ENCODE assay signal across 13 cellular contexts in the genomic region with DNA sequence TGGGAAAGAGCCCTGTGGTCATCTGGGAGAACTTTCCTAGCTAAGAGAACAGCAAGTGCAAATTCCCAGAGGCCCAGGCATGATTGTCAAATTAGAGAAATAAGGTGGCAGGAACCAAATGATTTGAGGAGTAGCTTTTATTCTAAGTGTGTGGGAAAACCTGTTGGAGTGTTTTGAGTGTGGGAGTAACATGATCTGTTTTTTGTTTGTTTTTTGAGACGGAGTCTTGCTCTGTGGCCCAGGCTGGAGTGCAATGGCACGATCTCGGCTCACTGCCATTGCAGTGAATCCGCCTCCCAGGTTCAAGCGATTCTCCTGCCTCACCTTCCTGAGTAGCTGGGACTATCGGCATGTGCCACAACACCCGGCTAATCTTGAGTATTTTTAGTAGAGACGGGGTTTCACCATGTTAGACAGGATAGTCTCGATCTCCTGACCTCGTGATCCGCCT. TPM values are rescaled to one million over a fixed set of nuclear protein-coding genes. Genes with fewer than 3 reads are reported as not detected.
DNase-seq lines count a peak whose midpoint lies in the region; TF ChIP-seq lines count a peak whose summit lies in the region.
"Had no signal": no experiment of that assay in that cellular context is flagged by ENCODE, and none has a peak within 500 bp of the region (broad histone marks: within the 10 kb centered on the region; RNA-seq: fewer than 3 reads in every experiment).

No MANE protein-coding gene starts in this region.

- DNase-seq in H9, result no peak
- DNase-seq in activated CD4-positive, alpha-beta memory T cell treated with anti-CD3 and anti-CD28 coated beads for 36 hours, result no peak
- DNase-seq in mesendoderm, result no peak
- DNase-seq in SJCRH30, result no peak
- DNase-seq in Kasumi-1 (lab: John Stamatoyannopoulos, UW), result no peak
- DNase-seq in NCI-H2171 treated with DMSO at 0.1 percent for 48 hours (lab: John Stamatoyannopoulos, UW), result no peak
- no peak for DNase-seq in germinal center (ENCODE audit: low spot score)
- DNase-seq: DMS79 treated with DMSO at 0.1 percent for 48 hours, dorsolateral prefrontal cortex, head of caudate nucleus, NCI-H524 treated with DMSO at 0.1 percent for 48 hours, small intestine had no signal

- H3K79me1 ChIP-seq in H9 (ENCODE audit: insufficient read depth, low read depth, low read length, poor library complexity, severe bottlenecking), result peaks cover 4% of the 10 kb centered on the region
- no peaks in the 10 kb centered on the region for H3K79me1 ChIP-seq in mesendoderm (ENCODE audit: low read length)

- no peak overlapping the region for H3K14ac ChIP-seq in H9 (ENCODE audit: insufficient read depth, low read length)

- H3K79me2 ChIP-seq in H9 (ENCODE audit: insufficient read depth, low read length) (peaks cover 56% of the 10 kb centered on the region; the same call in 1 of the 2 replicates), mesendoderm (ENCODE audit: control insufficient read depth, insufficient read depth, low read length) (peaks cover 71% of the 10 kb centered on the region)

- H2AK5ac ChIP-seq in H9 (ENCODE audit: insufficient read length, low read length) (no peak overlapping the region), mesendoderm (ENCODE audit: low read length) (no peak overlapping the region)

- no peak overlapping the region for H2AFZ ChIP-seq in H9 (ENCODE audit: low read length)

- H3K27me3 ChIP-seq in BLaER1 treated with 17β-estradiol and CSF1 and Interleukin-3, amounts not matched to agents 10 nM and 100 nM, result no peaks in the 10 kb centered on the region
- H3K27me3 ChIP-seq in H9 (ENCODE audit: insufficient read depth, low read length), result no peaks in the 10 kb centered on the region
- H3K27me3 ChIP-seq in mesendoderm (ENCODE audit: insufficient read depth, low read length, poor library complexity), result no peaks in the 10 kb centered on the region
- no peaks in the 10 kb centered on the region for H3K27me3 ChIP-seq in SJCRH30
- H3K27me3 ChIP-seq: dorsolateral prefrontal cortex had no signal

- H3K4ac ChIP-seq in H9 (ENCODE audit: low read depth, low read length), result no peak overlapping the region
- H3K4ac ChIP-seq in mesendoderm (ENCODE audit: low read depth, low read length), result no peak overlapping the region

- no peak overlapping the region for H3T11ph ChIP-seq in H9 (ENCODE audit: low read length)

- no peaks in the 10 kb centered on the region for H3K27me3 Mint-ChIP-seq in H9 (ENCODE audit: low read depth)
- peaks cover 4% of the 10 kb centered on the region for H3K27me3 Mint-ChIP-seq in activated CD4-positive, alpha-beta memory T cell treated with anti-CD3 and anti-CD28 coated beads for 36 hours

- H4K5ac ChIP-seq in H9 (ENCODE audit: insufficient read length, low read depth, low read length) (no peak overlapping the region), mesendoderm (ENCODE audit: low read length) (no peak overlapping the region)

- peak overlapping the region in 6 of 10 experiments; percentile 72 to 95 (median 86); a peak in 7 of 20 replicates for H3K4me3 ChIP-seq in BLaER1 treated with 17β-estradiol and CSF1 and Interleukin-3, amounts not matched to agents 10 nM and 100 nM
- H3K4me3 ChIP-seq in mesendoderm (ENCODE audit: low read length), result no peak overlapping the region
- H3K4me3 ChIP-seq in SJCRH30, result no peak overlapping the region

- CTCF ChIA-PET in activated CD4-positive, alpha-beta memory T cell treated with anti-CD3 and anti-CD28 coated beads for 36 hours (lab: Charles Lee), result interaction anchor here (0.9 to 2.7 kb wide), 5 partner anchors 54 to 120 kb away, joined by 5 to 48 read pairs (median 6); no protein-coding TSS in a partner anchor

- H3K23me2 ChIP-seq in H9 (ENCODE audit: insufficient read length, low read depth, low read length, poor library complexity, severe bottlenecking), result no peaks in the 10 kb centered on the region

- POLR2A ChIA-PET in activated CD4-positive, alpha-beta memory T cell treated with anti-CD3 and anti-CD28 coated beads for 36 hours (lab: Charles Lee), result interaction anchor here (0.7 to 2.8 kb wide), 3 partner anchors 13 to 93 kb away, joined by 3 to 22 read pairs (median 5); partner anchors contain the start of gene ZC3H4

- peaks cover 5 to 62% (median 55%) of the 10 kb centered on the region in 11 experiments for H3K36me3 ChIP-seq in BLaER1 treated with 17β-estradiol and CSF1 and Interleukin-3, amounts not matched to agents 10 nM and 100 nM
- H3K36me3 ChIP-seq in mesendoderm (ENCODE audit: control insufficient read depth, insufficient read depth, low read length) (no peaks in the 10 kb centered on the region), SJCRH30 (peaks cover 20% of the 10 kb centered on the region)

- H3K23ac ChIP-seq in H9 (ENCODE audit: insufficient read length, low read depth, low read length) (no peak overlapping the region), mesendoderm (ENCODE audit: low read length) (no peak overlapping the region)

- H3K27ac Mint-ChIP-seq in H9, result peak overlapping the region; percentile 40 to 89 (median 83); a peak in 5 of 7 replicates
- no peak overlapping the region for H3K27ac Mint-ChIP-seq in activated CD4-positive, alpha-beta memory T cell treated with anti-CD3 and anti-CD28 coated beads for 36 hours

- H2BK15ac ChIP-seq in H9 (ENCODE audit: low read depth, low read length), result no peak overlapping the region
- no peak overlapping the region for H2BK15ac ChIP-seq in mesendoderm (replicated peaks; ENCODE audit: low read depth)

- WGBS in H9 (ENCODE audit: extremely low coverage, insufficient read length, low lambda C conversion rate), result no CpG with 5 or more reads among the region's 11 CpGs
- no CpG with 5 or more reads among the region's 11 CpGs for WGBS in mesendoderm (ENCODE audit: extremely low coverage, insufficient coverage, low lambda C conversion rate)

- H3K4me3 Mint-ChIP-seq in H9, result peak overlapping the region; percentile 96 to 99
- peak overlapping the region; percentile 30 for H3K4me3 Mint-ChIP-seq in activated CD4-positive, alpha-beta memory T cell treated with anti-CD3 and anti-CD28 coated beads for 36 hours

- no peak overlapping the region for H2BK120ac ChIP-seq in H9 (ENCODE audit: low read depth, low read length, poor library complexity, severe bottlenecking)
- no peak overlapping the region for H2BK120ac ChIP-seq in mesendoderm (ENCODE audit: low read depth, low read length)

- H2BK5ac ChIP-seq in H9 (ENCODE audit: insufficient read length, low read length) (no peak overlapping the region), mesendoderm (ENCODE audit: low read length) (no peak overlapping the region)

- H3K9me3 Mint-ChIP-seq in H9, result peaks cover 3 to 8% of the 10 kb centered on the region in 2 experiments; a peak in 3 of 5 replicates
- peaks cover 4% of the 10 kb centered on the region for H3K9me3 Mint-ChIP-seq in activated CD4-positive, alpha-beta memory T cell treated with anti-CD3 and anti-CD28 coated beads for 36 hours

- H3K56ac ChIP-seq in H9 (ENCODE audit: insufficient read length, low read depth, low read length), result no peak overlapping the region
- H3K56ac ChIP-seq in mesendoderm (ENCODE audit: low read length), result peak overlapping the region; percentile 76

- no peak overlapping the region for H2BK20ac ChIP-seq in H9 (ENCODE audit: low read depth, low read length, poor library complexity, severe bottlenecking)

- H3K9ac ChIP-seq in BLaER1 treated with 17β-estradiol and CSF1 and Interleukin-3, amounts not matched to agents 10 nM and 100 nM, result peak overlapping the region; percentile 34 to 98 (median 95); a peak in 16 of 22 replicates
- H3K9ac ChIP-seq in H9 (ENCODE audit: extremely low read depth, insufficient read length, low read length), result no peak overlapping the region
- peak overlapping the region; percentile 6 for H3K9ac ChIP-seq in mesendoderm (ENCODE audit: low read length)

- H3K18ac ChIP-seq in H9 (ENCODE audit: insufficient read length, low read depth, low read length) (no peak overlapping the region), mesendoderm (ENCODE audit: low read length) (no peak overlapping the region)

- peaks cover 35 to 58% (median 38%) of the 10 kb centered on the region in 3 experiments for H3K36me3 Mint-ChIP-seq in H9 (ENCODE audit: insufficient read depth in 1 of 3, low read depth in 3 of 3)
- peaks cover 35% of the 10 kb centered on the region for H3K36me3 Mint-ChIP-seq in activated CD4-positive, alpha-beta memory T cell treated with anti-CD3 and anti-CD28 coated beads for 36 hours

- H3K27ac ChIP-seq in BLaER1 treated with 17β-estradiol and CSF1 and Interleukin-3, amounts not matched to agents 10 nM and 100 nM, result peak overlapping the region in 1 of 11 experiments; percentile 21; a peak in 1 of 22 replicates
- H3K27ac ChIP-seq in H9 (ENCODE audit: insufficient read length, low read depth, low read length) (no peak overlapping the region), mesendoderm (ENCODE audit: low read depth, low read length) (no peak overlapping the region), SJCRH30 (no peak overlapping the region)
- H3K27ac ChIP-seq: dorsolateral prefrontal cortex had no signal

- H3K9me3 ChIP-seq in BLaER1 treated with 17β-estradiol and CSF1 and Interleukin-3, amounts not matched to agents 10 nM and 100 nM (replicated peaks in 1 of 11), result 0 out of 22 replicates have a peak, but pooled peaks cover 0 to 6% (median 0%) of the 10 kb centered on the region in 11 experiments
- H3K9me3 ChIP-seq in H9 (ENCODE audit: control insufficient read depth, low read depth, low read length) (no peaks in the 10 kb centered on the region), SJCRH30 (replicated peaks) (no peaks in the 10 kb centered on the region)

- no peak overlapping the region for H4K8ac ChIP-seq in H9 (replicated peaks; ENCODE audit: insufficient read length, low read depth, low read length)
- no peak overlapping the region for H4K8ac ChIP-seq in mesendoderm (ENCODE audit: low read depth, low read length)

- H3K4me2 ChIP-seq in BLaER1 treated with 17β-estradiol and CSF1 and Interleukin-3, amounts not matched to agents 10 nM and 100 nM, result peak overlapping the region; percentile 74 to 98 (median 92)
- H3K4me2 ChIP-seq in H9 (ENCODE audit: insufficient read depth, insufficient read length, low read length) (no peak overlapping the region), mesendoderm (ENCODE audit: low read length) (peak overlapping the region; percentile 31)

- intact Hi-C loops in activated CD4-positive, alpha-beta memory T cell treated with anti-CD3 and anti-CD28 coated beads for 36 hours (cut with micrococcal nuclease), result no loop called here

- H3K4me1 ChIP-seq in BLaER1 treated with 17β-estradiol and CSF1 and Interleukin-3, amounts not matched to agents 10 nM and 100 nM, result peaks cover 32 to 51% (median 41%) of the 10 kb centered on the region in 10 experiments
- H3K4me1 ChIP-seq in H9 (ENCODE audit: insufficient read depth, low read length), result peaks cover 2% of the 10 kb centered on the region; the same call in 1 of the 2 replicates
- H3K4me1 ChIP-seq in mesendoderm (ENCODE audit: control insufficient read depth, low read depth, low read length), result peaks cover 6% of the 10 kb centered on the region
- H3K4me1 ChIP-seq in SJCRH30, result peaks cover 3% of the 10 kb centered on the region; the same call in 1 of the 2 replicates

- no peak for TF ChIP-seq CTCF in H9 (conservative IDR thresholded peaks at IDR 0.05)

- no peak overlapping the region for H2BK12ac ChIP-seq in H9 (ENCODE audit: insufficient read length, low read depth, low read length)

- H4K91ac ChIP-seq in H9 (ENCODE audit: insufficient read length, low read depth, low read length), result no peak overlapping the region

- peaks cover 38 to 71% (median 69%) of the 10 kb centered on the region in 11 experiments; a peak in 21 of 22 replicates for H4K20me1 ChIP-seq in BLaER1 treated with 17β-estradiol and CSF1 and Interleukin-3, amounts not matched to agents 10 nM and 100 nM
- H4K20me1 ChIP-seq in H9 (ENCODE audit: control insufficient read depth, insufficient read depth, insufficient read length), result no peaks in the 10 kb centered on the region

- H3K4me1 Mint-ChIP-seq in H9, result peaks cover 28 to 41% of the 10 kb centered on the region in 2 experiments
- H3K4me1 Mint-ChIP-seq in activated CD4-positive, alpha-beta memory T cell treated with anti-CD3 and anti-CD28 coated beads for 36 hours (ENCODE audit: low read depth), result peaks cover 51% of the 10 kb centered on the region

RNA-seq across cellular contexts. Expression of gene SAE1, which starts 2.4 kb away (rescaled TPM):
- 232 and 234 TPM in 2 replicates for total RNA-seq in H9 (2021)
- 100 to 1,000 TPM; 154 to 157 TPM for total RNA-seq in activated CD4-positive, alpha-beta memory T cell treated with anti-CD3 and anti-CD28 coated beads for 36 hours
- polyA plus RNA-seq in mesendoderm (2013, experiment 1 of 2), result 240 TPM
- 241 TPM for polyA plus RNA-seq in mesendoderm (2013, experiment 2 of 2)
- 202 and 219 TPM in 2 replicates for total RNA-seq in SJCRH30 (2014; rRNA removed; shearing (Covaris generic))

RNA-seq across cellular contexts. Expression of gene ZC3H4, which starts 19.5 kb away (rescaled TPM):
- 105 and 109 TPM in 2 replicates for total RNA-seq in H9 (2021)
- total RNA-seq in activated CD4-positive, alpha-beta memory T cell treated with anti-CD3 and anti-CD28 coated beads for 36 hours, result 10 to 100 TPM; 77.1 to 78.6 TPM
- 40.0 TPM for polyA plus RNA-seq in mesendoderm (2013, experiment 1 of 2)
- polyA plus RNA-seq in mesendoderm (2013, experiment 2 of 2), result 40.7 TPM
- 19.4 and 21.2 TPM in 2 replicates for total RNA-seq in SJCRH30 (2014; rRNA removed; shearing (Covaris generic))

Comparison
In these comparisons a context has a peak if more than half of its experiments do, and no peak if none do; other contexts are left out.
1. H3K4me3 ChIP-seq: peak in BLaER1 treated with 17β-estradiol and CSF1 and Interleukin-3, amounts not matched to agents 10 nM and 100 nM (6 of 10); none in mesendoderm (single experiment) and SJCRH30 (single experiment).